Comparison of ENCODE assay signal across 17 cellular contexts in the genomic region with DNA sequence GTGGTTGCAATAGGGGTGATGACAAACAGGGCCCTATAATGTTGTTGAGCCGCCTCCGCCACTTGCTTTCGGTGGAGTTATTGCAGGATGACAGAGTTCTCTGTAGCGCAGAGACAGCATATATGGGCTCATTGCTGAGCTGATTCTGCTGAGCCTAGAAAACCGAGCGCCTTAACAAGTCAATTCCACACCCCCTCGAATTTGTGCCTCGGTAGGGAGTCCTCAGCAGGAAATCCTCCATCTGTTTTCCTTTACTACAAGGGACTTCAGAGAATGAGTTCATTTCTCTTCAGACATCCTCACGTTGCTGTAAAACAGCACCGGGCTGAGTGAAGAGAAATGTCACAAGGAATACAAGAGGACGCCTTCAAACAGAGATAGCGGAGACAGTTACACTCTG.
DNase-seq lines count a peak whose midpoint lies in the region; ATAC-seq and TF ChIP-seq lines count a peak whose summit lies in the region.
"Had no signal": no experiment of that assay in that cellular context is flagged by ENCODE, and none has a peak within 500 bp of the region (broad histone marks: within the 10 kb centered on the region; RNA-seq: fewer than 3 reads in every experiment).

No MANE protein-coding gene starts in this region.

- 55% methylated on average over 12 of the region's 12 CpGs for WGBS in esophagus muscularis mucosa

- TF ChIP-seq POLR2A in esophagus muscularis mucosa (IDR thresholded peaks at IDR 0.05; ENCODE audit: low read depth): no peak

- no peaks in the 10 kb centered on the region for H3K9me3 ChIP-seq in esophagus muscularis mucosa

- peak; percentile 41 for DNase-seq in NCI-H82 (lab: John Stamatoyannopoulos, UW)
- no peak for DNase-seq in NCI-H82 treated with DMSO at 0.1 percent for 48 hours (lab: John Stamatoyannopoulos, UW; ENCODE audit: unreplicated experiment)
- peak; percentile 79 for DNase-seq in esophagus muscularis mucosa (ENCODE audit: extremely low spot score)
- no peak for DNase-seq in mesothelial cell of epicardium (ENCODE audit: low spot score in 2 of 2, unreplicated experiment in 2 of 2)
- DNase-seq in type B pancreatic cell (ENCODE audit: extremely low spot score, unreplicated experiment): no peak
- no peak for DNase-seq in NCI-H69 (lab: John Stamatoyannopoulos, UW)
- no peak for DNase-seq in NCI-H748 treated with DMSO at 0.1 percent for 48 hours (lab: John Stamatoyannopoulos, UW)
- DNase-seq: activated CD8-positive, alpha-beta memory T cell treated with anti-CD3 and anti-CD28 coated beads for 24 hours; activated naive CD4-positive, alpha-beta T cell treated with anti-CD3 and anti-CD28 coated beads, Interleukin-2, amount 50 U/mL, for 16 hours; CD8-positive, alpha-beta T cell; cerebellar nuclear complex; NCI-H1092 treated with DMSO at 0.1 percent for 48 hours; SHP77 treated with DMSO at 0.1 percent for 48 hours; substantia nigra had no signal

- H3K4me3 Mint-ChIP-seq in mesothelial cell of epicardium (peak overlapping the region; percentile 53), type B pancreatic cell (peak overlapping the region; percentile 81)
- H3K4me3 Mint-ChIP-seq: CD8-positive, alpha-beta T cell had no signal

- H3K4me3 ChIP-seq in esophagus muscularis mucosa: peak overlapping the region in 1 of 4 donors; percentile 8

- intact Hi-C loops in esophagus muscularis mucosa (cut with DNase I): no loop called here

- no peaks in the 10 kb centered on the region for H3K27me3 ChIP-seq in esophagus muscularis mucosa

- H3K27me3 Mint-ChIP-seq in mesothelial cell of epicardium (ENCODE audit: low read depth): no peaks in the 10 kb centered on the region
- no peaks in the 10 kb centered on the region for H3K27me3 Mint-ChIP-seq in type B pancreatic cell

- H3K4me1 Mint-ChIP-seq in mesothelial cell of epicardium (peaks cover 66% of the 10 kb centered on the region), type B pancreatic cell (ENCODE audit: unreplicated experiment) (peaks cover 60% of the 10 kb centered on the region)

- peaks cover 4 to 17% (median 5%) of the 10 kb centered on the region in 4 donors for H3K4me1 ChIP-seq in esophagus muscularis mucosa

- ATAC-seq in GM19023 (IDR thresholded peaks at IDR 0.05; ENCODE audit: unreplicated experiment): no peak
- ATAC-seq: CD8-positive, alpha-beta T cell; esophagus mucosa had no signal

- TF ChIP-seq CTCF in esophagus muscularis mucosa (IDR thresholded peaks at IDR 0.05) (no peak), mesothelial cell of epicardium (IDR thresholded peaks at IDR 0.05; ENCODE audit: unreplicated experiment) (no peak), type B pancreatic cell (conservative IDR thresholded peaks at IDR 0.05) (no peak)

- H3K9me3 Mint-ChIP-seq in mesothelial cell of epicardium (peaks cover 4% of the 10 kb centered on the region), type B pancreatic cell (peaks cover 3% of the 10 kb centered on the region)
- H3K9me3 Mint-ChIP-seq: CD8-positive, alpha-beta T cell had no signal

- H3K27ac ChIP-seq in esophagus muscularis mucosa (replicated peaks in 1 of 4): peak overlapping the region in 1 of 4 donors; percentile 14
- H3K27ac ChIP-seq: 22Rv1 had no signal

- TF ChIP-seq EP300 in esophagus muscularis mucosa (IDR thresholded peaks at IDR 0.05): no peak

- peak overlapping the region; percentile 89 for H3K27ac Mint-ChIP-seq in mesothelial cell of epicardium
- H3K27ac Mint-ChIP-seq in type B pancreatic cell: peak overlapping the region; percentile 70
- H3K27ac Mint-ChIP-seq: CD8-positive, alpha-beta T cell had no signal

- H3K36me3 Mint-ChIP-seq in mesothelial cell of epicardium (no peaks in the 10 kb centered on the region), type B pancreatic cell (no peaks in the 10 kb centered on the region)
- H3K36me3 Mint-ChIP-seq: CD8-positive, alpha-beta T cell had no signal

- H3K36me3 ChIP-seq in esophagus muscularis mucosa: no peaks in the 10 kb centered on the region

Comparison
In these comparisons a context has a peak if more than half of its experiments do, and no peak if none do; other contexts are left out.
1. DNase-seq: peak in NCI-H82 (single experiment) and esophagus muscularis mucosa (single experiment); none in NCI-H82 treated with DMSO at 0.1 percent for 48 hours (single experiment), mesothelial cell of epicardium (0 of 2), type B pancreatic cell (single experiment), NCI-H69 (single experiment) and NCI-H748 treated with DMSO at 0.1 percent for 48 hours (single experiment).